ENCODE assay signal across 9 cellular contexts in the genomic region with DNA sequence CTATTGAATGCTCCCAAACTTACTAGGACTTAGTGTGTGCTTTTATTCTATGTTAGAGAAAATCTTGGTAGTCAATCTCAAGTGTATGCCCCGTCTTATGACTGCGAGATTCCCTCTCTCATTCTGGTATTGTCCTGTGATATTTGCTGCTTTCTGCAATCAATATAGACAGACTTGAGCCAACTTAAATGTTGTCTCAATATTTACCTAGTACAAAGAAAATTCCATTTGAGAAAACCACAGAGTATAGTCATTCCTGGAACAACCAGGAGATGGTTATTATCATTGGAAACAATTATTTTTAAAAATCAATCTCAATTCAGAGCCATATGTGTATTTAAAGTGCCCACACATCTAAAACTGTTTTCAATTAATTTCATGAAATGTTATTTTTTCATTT.
"Had no signal": no experiment of that assay in that cellular context is flagged by ENCODE, and none has a peak within 500 bp of the region (broad histone marks: within the 10 kb centered on the region; RNA-seq: fewer than 3 reads in every experiment).

No MANE protein-coding gene starts in this region.

- H3K27ac Mint-ChIP-seq: HFFc6, IgD-negative memory B cell had no signal

- ATAC-seq: HCT116, HepG2 had no signal

- H3K27me3 Mint-ChIP-seq: IgD-negative memory B cell had no signal

- H3K9ac ChIP-seq: GM23248 had no signal

- H3K27ac ChIP-seq: GM23248, HL-60 had no signal

- H3K36me3 ChIP-seq: HAP-1 had no signal

- H3K9me3 Mint-ChIP-seq: HFFc6, IgD-negative memory B cell had no signal

- H3K4me3 ChIP-seq: GM23248, HAP-1 had no signal

- DNase-seq: GM23248, GOT3, H7, HFFc6 had no signal

- H3K4me3 Mint-ChIP-seq: HFFc6 had no signal

- H2AFZ ChIP-seq: GM23248 had no signal

- H3K9me3 ChIP-seq: HAP-1 had no signal
